ENCODE assay signal across 1 cellular context in the genomic region with DNA sequence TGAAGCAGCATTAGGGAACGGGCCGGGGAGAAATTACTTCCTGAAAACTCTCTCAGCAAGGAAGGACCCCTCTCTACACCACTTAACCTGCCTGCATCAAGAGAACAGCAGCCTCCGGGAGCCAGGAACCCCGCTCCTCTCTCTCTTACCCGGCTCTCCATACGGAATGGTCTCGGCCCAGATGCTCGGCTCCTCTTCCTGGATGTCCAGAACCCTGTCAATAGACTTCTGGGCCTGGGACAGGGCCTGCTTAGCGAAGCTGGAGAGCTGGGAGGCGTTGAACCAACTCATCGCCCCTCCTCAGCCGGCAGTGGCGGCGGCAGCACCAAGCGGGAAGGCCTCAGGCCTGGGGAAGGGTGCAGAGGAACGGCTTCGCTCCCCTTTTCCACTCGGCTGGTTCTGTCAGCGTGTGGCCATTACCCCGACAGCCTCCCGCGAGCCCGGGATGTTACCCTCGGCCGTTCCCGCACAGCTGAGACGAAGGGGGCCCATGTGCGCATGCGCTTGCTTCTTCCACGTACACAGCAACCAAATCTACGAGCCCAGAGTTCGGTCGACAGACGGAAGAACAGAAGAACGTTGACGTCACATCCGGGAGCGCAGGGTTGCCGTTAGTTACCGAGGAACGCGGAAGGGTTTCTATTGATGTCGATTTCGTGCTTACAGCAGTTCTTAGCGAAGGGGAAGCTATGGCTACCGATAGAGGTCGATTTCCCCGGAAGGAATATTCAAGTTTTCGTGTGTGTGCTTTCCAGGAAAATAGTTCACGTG.
A peak's percentile ranks its signal among the peaks of the same experiment; 100 is the strongest.
TF ChIP-seq lines count a peak whose summit lies in the region.

A gene with protein sequence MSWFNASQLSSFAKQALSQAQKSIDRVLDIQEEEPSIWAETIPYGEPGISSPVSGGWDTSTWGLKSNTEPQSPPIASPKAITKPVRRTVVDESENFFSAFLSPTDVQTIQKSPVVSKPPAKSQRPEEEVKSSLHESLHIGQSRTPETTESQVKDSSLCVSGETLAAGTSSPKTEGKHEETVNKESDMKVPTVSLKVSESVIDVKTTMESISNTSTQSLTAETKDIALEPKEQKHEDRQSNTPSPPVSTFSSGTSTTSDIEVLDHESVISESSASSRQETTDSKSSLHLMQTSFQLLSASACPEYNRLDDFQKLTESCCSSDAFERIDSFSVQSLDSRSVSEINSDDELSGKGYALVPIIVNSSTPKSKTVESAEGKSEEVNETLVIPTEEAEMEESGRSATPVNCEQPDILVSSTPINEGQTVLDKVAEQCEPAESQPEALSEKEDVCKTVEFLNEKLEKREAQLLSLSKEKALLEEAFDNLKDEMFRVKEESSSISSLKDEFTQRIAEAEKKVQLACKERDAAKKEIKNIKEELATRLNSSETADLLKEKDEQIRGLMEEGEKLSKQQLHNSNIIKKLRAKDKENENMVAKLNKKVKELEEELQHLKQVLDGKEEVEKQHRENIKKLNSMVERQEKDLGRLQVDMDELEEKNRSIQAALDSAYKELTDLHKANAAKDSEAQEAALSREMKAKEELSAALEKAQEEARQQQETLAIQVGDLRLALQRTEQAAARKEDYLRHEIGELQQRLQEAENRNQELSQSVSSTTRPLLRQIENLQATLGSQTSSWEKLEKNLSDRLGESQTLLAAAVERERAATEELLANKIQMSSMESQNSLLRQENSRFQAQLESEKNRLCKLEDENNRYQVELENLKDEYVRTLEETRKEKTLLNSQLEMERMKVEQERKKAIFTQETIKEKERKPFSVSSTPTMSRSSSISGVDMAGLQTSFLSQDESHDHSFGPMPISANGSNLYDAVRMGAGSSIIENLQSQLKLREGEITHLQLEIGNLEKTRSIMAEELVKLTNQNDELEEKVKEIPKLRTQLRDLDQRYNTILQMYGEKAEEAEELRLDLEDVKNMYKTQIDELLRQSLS (minus strand): TSS at position 538 of the 771 bp plus-strand sequence. CDS start 247 bp downstream, at position 291.

TF ChIP-seq in K562, 482 proteins besides CTCF, POLR2A, EP300 and RAD21 (continued from another document and continues in another):
- TF ChIP-seq, protein P1, sequence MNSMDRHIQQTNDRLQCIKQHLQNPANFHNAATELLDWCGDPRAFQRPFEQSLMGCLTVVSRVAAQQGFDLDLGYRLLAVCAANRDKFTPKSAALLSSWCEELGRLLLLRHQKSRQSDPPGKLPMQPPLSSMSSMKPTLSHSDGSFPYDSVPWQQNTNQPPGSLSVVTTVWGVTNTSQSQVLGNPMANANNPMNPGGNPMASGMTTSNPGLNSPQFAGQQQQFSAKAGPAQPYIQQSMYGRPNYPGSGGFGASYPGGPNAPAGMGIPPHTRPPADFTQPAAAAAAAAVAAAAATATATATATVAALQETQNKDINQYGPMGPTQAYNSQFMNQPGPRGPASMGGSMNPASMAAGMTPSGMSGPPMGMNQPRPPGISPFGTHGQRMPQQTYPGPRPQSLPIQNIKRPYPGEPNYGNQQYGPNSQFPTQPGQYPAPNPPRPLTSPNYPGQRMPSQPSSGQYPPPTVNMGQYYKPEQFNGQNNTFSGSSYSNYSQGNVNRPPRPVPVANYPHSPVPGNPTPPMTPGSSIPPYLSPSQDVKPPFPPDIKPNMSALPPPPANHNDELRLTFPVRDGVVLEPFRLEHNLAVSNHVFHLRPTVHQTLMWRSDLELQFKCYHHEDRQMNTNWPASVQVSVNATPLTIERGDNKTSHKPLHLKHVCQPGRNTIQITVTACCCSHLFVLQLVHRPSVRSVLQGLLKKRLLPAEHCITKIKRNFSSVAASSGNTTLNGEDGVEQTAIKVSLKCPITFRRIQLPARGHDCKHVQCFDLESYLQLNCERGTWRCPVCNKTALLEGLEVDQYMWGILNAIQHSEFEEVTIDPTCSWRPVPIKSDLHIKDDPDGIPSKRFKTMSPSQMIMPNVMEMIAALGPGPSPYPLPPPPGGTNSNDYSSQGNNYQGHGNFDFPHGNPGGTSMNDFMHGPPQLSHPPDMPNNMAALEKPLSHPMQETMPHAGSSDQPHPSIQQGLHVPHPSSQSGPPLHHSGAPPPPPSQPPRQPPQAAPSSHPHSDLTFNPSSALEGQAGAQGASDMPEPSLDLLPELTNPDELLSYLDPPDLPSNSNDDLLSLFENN (IDR thresholded peaks at IDR 0.05; ENCODE audit: low read depth in 2 of 2, low read length in 2 of 2): no peak
- TF ChIP-seq FUS (optimal IDR thresholded peaks at IDR 0.05; ENCODE audit: low read depth, low read length): no peak
- TF ChIP-seq ZNF77 (CRISPR knock-in tag; IDR thresholded peaks at IDR 0.05): no peak
- TF ChIP-seq DIDO1 (tag; IDR thresholded peaks at IDR 0.05; ENCODE audit: low read depth): no peak
- TF ChIP-seq, protein P2, sequence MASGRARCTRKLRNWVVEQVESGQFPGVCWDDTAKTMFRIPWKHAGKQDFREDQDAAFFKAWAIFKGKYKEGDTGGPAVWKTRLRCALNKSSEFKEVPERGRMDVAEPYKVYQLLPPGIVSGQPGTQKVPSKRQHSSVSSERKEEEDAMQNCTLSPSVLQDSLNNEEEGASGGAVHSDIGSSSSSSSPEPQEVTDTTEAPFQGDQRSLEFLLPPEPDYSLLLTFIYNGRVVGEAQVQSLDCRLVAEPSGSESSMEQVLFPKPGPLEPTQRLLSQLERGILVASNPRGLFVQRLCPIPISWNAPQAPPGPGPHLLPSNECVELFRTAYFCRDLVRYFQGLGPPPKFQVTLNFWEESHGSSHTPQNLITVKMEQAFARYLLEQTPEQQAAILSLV (tag; IDR thresholded peaks at IDR 0.05): no peak
- no peak for TF ChIP-seq SREBF1 (IDR thresholded peaks at IDR 0.05; ENCODE audit: borderline replicate concordance, low read depth, low read length)
- TF ChIP-seq, protein P3, sequence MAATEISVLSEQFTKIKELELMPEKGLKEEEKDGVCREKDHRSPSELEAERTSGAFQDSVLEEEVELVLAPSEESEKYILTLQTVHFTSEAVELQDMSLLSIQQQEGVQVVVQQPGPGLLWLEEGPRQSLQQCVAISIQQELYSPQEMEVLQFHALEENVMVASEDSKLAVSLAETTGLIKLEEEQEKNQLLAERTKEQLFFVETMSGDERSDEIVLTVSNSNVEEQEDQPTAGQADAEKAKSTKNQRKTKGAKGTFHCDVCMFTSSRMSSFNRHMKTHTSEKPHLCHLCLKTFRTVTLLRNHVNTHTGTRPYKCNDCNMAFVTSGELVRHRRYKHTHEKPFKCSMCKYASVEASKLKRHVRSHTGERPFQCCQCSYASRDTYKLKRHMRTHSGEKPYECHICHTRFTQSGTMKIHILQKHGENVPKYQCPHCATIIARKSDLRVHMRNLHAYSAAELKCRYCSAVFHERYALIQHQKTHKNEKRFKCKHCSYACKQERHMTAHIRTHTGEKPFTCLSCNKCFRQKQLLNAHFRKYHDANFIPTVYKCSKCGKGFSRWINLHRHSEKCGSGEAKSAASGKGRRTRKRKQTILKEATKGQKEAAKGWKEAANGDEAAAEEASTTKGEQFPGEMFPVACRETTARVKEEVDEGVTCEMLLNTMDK (IDR thresholded peaks at IDR 0.05; ENCODE audit: borderline replicate concordance, insufficient read depth, low read depth, low read length, poor library complexity, severe bottlenecking): no peak
- TF ChIP-seq PHTF2 (CRISPR knock-in tag; IDR thresholded peaks at IDR 0.05): no peak
- TF ChIP-seq ZNF217 (CRISPR knock-in tag; IDR thresholded peaks at IDR 0.05): no peak
- no peak for TF ChIP-seq ZNF311 (CRISPR knock-in tag; IDR thresholded peaks at IDR 0.05)
- no peak for TF ChIP-seq ASH1L (IDR thresholded peaks at IDR 0.05; ENCODE audit: borderline replicate concordance, low read depth, partially characterized antibody)
- no peak for TF ChIP-seq TAF15 (IDR thresholded peaks at IDR 0.05; ENCODE audit: low read depth, low read length)
- TF ChIP-seq YBX1 (IDR thresholded peaks at IDR 0.05): no peak
- TF ChIP-seq MYBL2 (IDR thresholded peaks at IDR 0.05; ENCODE audit: low read depth): no peak
- TF ChIP-seq MYBL2 (CRISPR knock-in tag; IDR thresholded peaks at IDR 0.05; ENCODE audit: borderline replicate concordance): no peak
- no peak for TF ChIP-seq ZNF175 (CRISPR knock-in tag; IDR thresholded peaks at IDR 0.05; ENCODE audit: low read depth)
- TF ChIP-seq, protein P4, sequence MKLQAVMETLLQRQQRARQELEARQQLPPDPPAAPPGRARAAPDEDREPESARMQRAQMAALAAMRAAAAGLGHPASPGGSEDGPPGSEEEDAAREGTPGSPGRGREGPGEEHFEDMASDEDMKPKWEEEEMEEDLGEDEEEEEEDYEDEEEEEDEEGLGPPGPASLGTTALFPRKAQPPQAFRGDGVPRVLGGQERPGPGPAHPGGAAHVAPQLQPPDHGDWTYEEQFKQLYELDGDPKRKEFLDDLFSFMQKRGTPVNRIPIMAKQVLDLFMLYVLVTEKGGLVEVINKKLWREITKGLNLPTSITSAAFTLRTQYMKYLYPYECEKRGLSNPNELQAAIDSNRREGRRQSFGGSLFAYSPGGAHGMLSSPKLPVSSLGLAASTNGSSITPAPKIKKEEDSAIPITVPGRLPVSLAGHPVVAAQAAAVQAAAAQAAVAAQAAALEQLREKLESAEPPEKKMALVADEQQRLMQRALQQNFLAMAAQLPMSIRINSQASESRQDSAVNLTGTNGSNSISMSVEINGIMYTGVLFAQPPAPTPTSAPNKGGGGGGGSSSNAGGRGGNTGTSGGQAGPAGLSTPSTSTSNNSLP (IDR thresholded peaks at IDR 0.05; ENCODE audit: borderline replicate concordance, low read depth, low read length): no peak
- TF ChIP-seq NFATC3 (IDR thresholded peaks at IDR 0.05): no peak
- TF ChIP-seq, protein P5, sequence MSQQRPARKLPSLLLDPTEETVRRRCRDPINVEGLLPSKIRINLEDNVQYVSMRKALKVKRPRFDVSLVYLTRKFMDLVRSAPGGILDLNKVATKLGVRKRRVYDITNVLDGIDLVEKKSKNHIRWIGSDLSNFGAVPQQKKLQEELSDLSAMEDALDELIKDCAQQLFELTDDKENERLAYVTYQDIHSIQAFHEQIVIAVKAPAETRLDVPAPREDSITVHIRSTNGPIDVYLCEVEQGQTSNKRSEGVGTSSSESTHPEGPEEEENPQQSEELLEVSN (IDR thresholded peaks at IDR 0.05; ENCODE audit: borderline replicate concordance in 1 of 2, extremely low read depth in 1 of 2, insufficient read depth in 1 of 2, insufficient read length in 1 of 2, low read depth in 1 of 2, low read length in 1 of 2, poor library complexity in 1 of 2, severe bottlenecking in 1 of 2): peak; percentile 14 to 26
- TF ChIP-seq SMARCE1 (IDR thresholded peaks at IDR 0.05): no peak
- TF ChIP-seq HDGF (IDR thresholded peaks at IDR 0.05): no peak
- peak in 1 of 2 experiments; percentile 47; a peak in 1 of 4 replicates for TF ChIP-seq TBL1XR1 (IDR thresholded peaks at IDR 0.05; ENCODE audit: low read length in 2 of 2)
- 0 out of 2 replicates have a peak, but pooled peaks have one; percentile 31 for TF ChIP-seq ZNF766 (CRISPR knock-in tag; conservative IDR thresholded peaks at IDR 0.05)
- no peak for TF ChIP-seq HOXB6 (CRISPR knock-in tag; IDR thresholded peaks at IDR 0.05; ENCODE audit: borderline replicate concordance)
- TF ChIP-seq, protein P6, sequence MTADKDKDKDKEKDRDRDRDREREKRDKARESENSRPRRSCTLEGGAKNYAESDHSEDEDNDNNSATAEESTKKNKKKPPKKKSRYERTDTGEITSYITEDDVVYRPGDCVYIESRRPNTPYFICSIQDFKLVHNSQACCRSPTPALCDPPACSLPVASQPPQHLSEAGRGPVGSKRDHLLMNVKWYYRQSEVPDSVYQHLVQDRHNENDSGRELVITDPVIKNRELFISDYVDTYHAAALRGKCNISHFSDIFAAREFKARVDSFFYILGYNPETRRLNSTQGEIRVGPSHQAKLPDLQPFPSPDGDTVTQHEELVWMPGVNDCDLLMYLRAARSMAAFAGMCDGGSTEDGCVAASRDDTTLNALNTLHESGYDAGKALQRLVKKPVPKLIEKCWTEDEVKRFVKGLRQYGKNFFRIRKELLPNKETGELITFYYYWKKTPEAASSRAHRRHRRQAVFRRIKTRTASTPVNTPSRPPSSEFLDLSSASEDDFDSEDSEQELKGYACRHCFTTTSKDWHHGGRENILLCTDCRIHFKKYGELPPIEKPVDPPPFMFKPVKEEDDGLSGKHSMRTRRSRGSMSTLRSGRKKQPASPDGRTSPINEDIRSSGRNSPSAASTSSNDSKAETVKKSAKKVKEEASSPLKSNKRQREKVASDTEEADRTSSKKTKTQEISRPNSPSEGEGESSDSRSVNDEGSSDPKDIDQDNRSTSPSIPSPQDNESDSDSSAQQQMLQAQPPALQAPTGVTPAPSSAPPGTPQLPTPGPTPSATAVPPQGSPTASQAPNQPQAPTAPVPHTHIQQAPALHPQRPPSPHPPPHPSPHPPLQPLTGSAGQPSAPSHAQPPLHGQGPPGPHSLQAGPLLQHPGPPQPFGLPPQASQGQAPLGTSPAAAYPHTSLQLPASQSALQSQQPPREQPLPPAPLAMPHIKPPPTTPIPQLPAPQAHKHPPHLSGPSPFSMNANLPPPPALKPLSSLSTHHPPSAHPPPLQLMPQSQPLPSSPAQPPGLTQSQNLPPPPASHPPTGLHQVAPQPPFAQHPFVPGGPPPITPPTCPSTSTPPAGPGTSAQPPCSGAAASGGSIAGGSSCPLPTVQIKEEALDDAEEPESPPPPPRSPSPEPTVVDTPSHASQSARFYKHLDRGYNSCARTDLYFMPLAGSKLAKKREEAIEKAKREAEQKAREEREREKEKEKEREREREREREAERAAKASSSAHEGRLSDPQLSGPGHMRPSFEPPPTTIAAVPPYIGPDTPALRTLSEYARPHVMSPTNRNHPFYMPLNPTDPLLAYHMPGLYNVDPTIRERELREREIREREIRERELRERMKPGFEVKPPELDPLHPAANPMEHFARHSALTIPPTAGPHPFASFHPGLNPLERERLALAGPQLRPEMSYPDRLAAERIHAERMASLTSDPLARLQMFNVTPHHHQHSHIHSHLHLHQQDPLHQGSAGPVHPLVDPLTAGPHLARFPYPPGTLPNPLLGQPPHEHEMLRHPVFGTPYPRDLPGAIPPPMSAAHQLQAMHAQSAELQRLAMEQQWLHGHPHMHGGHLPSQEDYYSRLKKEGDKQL (CRISPR knock-in tag; IDR thresholded peaks at IDR 0.05; ENCODE audit: borderline replicate concordance): no peak
- TF ChIP-seq E2F3 (CRISPR knock-in tag; IDR thresholded peaks at IDR 0.05): no peak
- peak; percentile 92 for TF ChIP-seq PHF8 (IDR thresholded peaks at IDR 0.05; ENCODE audit: borderline replicate concordance, low read length)
- TF ChIP-seq FOS (IDR thresholded peaks at IDR 0.05; ENCODE audit: extremely low read depth, insufficient read length): no peak
- TF ChIP-seq, protein P7, sequence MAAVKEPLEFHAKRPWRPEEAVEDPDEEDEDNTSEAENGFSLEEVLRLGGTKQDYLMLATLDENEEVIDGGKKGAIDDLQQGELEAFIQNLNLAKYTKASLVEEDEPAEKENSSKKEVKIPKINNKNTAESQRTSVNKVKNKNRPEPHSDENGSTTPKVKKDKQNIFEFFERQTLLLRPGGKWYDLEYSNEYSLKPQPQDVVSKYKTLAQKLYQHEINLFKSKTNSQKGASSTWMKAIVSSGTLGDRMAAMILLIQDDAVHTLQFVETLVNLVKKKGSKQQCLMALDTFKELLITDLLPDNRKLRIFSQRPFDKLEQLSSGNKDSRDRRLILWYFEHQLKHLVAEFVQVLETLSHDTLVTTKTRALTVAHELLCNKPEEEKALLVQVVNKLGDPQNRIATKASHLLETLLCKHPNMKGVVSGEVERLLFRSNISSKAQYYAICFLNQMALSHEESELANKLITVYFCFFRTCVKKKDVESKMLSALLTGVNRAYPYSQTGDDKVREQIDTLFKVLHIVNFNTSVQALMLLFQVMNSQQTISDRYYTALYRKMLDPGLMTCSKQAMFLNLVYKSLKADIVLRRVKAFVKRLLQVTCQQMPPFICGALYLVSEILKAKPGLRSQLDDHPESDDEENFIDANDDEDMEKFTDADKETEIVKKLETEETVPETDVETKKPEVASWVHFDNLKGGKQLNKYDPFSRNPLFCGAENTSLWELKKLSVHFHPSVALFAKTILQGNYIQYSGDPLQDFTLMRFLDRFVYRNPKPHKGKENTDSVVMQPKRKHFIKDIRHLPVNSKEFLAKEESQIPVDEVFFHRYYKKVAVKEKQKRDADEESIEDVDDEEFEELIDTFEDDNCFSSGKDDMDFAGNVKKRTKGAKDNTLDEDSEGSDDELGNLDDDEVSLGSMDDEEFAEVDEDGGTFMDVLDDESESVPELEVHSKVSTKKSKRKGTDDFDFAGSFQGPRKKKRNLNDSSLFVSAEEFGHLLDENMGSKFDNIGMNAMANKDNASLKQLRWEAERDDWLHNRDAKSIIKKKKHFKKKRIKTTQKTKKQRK (IDR thresholded peaks at IDR 0.05; ENCODE audit: borderline replicate concordance, low read depth, low read length): no peak
- no peak for TF ChIP-seq HDAC2 (IDR thresholded peaks at IDR 0.05)
- TF ChIP-seq PPARD (CRISPR knock-in tag; IDR thresholded peaks at IDR 0.05): no peak
